ENCODE assay signal across 37 cellular contexts in the genomic region with DNA sequence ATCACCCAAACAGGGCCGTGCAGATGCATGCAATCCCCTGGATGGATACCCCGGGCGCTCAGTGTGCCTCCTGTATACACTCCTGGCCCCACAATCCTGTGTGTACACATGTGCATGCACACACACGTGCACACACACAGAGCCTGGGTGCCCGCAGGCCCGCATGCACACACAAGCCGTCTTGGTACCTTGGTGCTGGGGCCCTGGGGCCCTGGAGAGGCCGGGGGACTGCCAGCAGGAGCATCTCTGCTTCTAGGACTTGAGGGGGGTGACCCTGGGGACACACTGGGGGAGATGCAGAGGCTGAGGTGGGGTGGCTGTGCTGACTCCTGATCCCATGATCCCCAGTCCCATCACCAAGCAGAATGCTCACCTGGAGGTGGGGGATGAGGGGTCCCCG. TPM values are rescaled to one million over a fixed set of nuclear protein-coding genes. Genes with fewer than 3 reads are reported as not detected.
"Had no signal": no experiment of that assay in that cellular context is flagged by ENCODE, and none has a peak within 500 bp of the region (broad histone marks: within the 10 kb centered on the region; RNA-seq: fewer than 3 reads in every experiment).

No MANE protein-coding gene starts in this region.

- H3K36me3 ChIP-seq: MG63, SJCRH30, WERI-Rb-1 had no signal

- H3K4me1 ChIP-seq: SJCRH30 had no signal

- ATAC-seq: activated CD8-positive, alpha-beta memory T cell treated with anti-CD3 and anti-CD28 coated beads, Interleukin-2, amount 10 ng/mL, durations not matched to agents 7 days and 5 days; activated naive CD8-positive, alpha-beta T cell treated with anti-CD3 and anti-CD28 coated beads, Interleukin-2, amount 50 U/mL, for 24 hours; Panc1 had no signal

- FAIRE-seq: bronchial epithelial cell had no signal

- H3K4me3 Mint-ChIP-seq: activated CD4-positive, alpha-beta memory T cell treated with anti-CD3 and anti-CD28 coated beads, Interleukin-2, amount 10 ng/mL, durations not matched to agents 7 days and 5 days; activated CD8-positive, alpha-beta memory T cell treated with anti-CD3 and anti-CD28 coated beads, Interleukin-2, amount 10 ng/mL, durations not matched to agents 7 days and 5 days; activated naive CD4-positive, alpha-beta T cell treated with anti-CD3 and anti-CD28 coated beads, Interleukin-2, amount 10 ng/mL, durations not matched to agents 7 days and 5 days; activated naive CD8-positive, alpha-beta T cell; activated naive CD8-positive, alpha-beta T cell treated with anti-CD3 and anti-CD28 coated beads, Interleukin-2, amount 50 U/mL, for 24 hours; brain had no signal

- DNase-seq: activated CD4-positive, alpha-beta memory T cell treated with anti-CD3 and anti-CD28 coated beads, Interleukin-2, amount 10 ng/mL, durations not matched to agents 7 days and 5 days; activated CD4-positive, alpha-beta T cell treated with anti-CD3 and anti-CD28 coated beads for 1 hour; activated CD4-positive, alpha-beta T cell treated with anti-CD3 and anti-CD28 coated beads, Interleukin-2, amount 50 U/mL, for 1 hour; activated CD4-positive, CD25-positive, alpha-beta regulatory T cell; activated CD8-positive, alpha-beta memory T cell treated with anti-CD3 and anti-CD28 coated beads for 24 hours; activated CD8-positive, alpha-beta memory T cell treated with anti-CD3 and anti-CD28 coated beads, Interleukin-2, amount 10 ng/mL, durations not matched to agents 7 days and 5 days; activated CD8-positive, alpha-beta memory T cell treated with anti-CD3 and anti-CD28 coated beads, Interleukin-2, amount 50 U/mL, for 48 hours; activated effector memory CD4-positive, alpha-beta T cell treated with Interleukin-2 at 50 U/mL for 16 hours; activated naive CD4-positive, alpha-beta T cell treated with anti-CD3 and anti-CD28 coated beads, Interleukin-2, amount 10 ng/mL, durations not matched to agents 7 days and 5 days; activated naive CD8-positive, alpha-beta T cell treated with anti-CD3 and anti-CD28 coated beads, Interleukin-2, amount 50 U/mL, for 24 hours; activated T-cell treated with anti-CD3 and anti-CD28 coated beads, Interleukin-2, amount 50 U/mL, for 48 hours; anterior cingulate cortex; central memory CD4-positive, alpha-beta T cell; Kasumi-1; KG1; MG63; NCI-H1048; NCI-H1105 treated with DMSO at 0.1 percent for 48 hours; NCI-H1436; NCI-H1694; NCI-H1930; NCI-H2081 treated with DMSO at 0.1 percent for 48 hours; NCI-H226; NCI-H446 treated with DMSO at 0.1 percent for 48 hours; NCI-H524; NCI-H69; SHP77; SJCRH30; T1000; WERI-Rb-1 had no signal

- H3K27ac ChIP-seq: SJCRH30, SK-N-MC, WERI-Rb-1 had no signal

- H3K9me3 ChIP-seq: MG63, SJCRH30 had no signal

- H3K4me1 Mint-ChIP-seq: activated CD4-positive, alpha-beta memory T cell treated with anti-CD3 and anti-CD28 coated beads, Interleukin-2, amount 10 ng/mL, durations not matched to agents 7 days and 5 days; activated CD8-positive, alpha-beta memory T cell treated with anti-CD3 and anti-CD28 coated beads, Interleukin-2, amount 10 ng/mL, durations not matched to agents 7 days and 5 days; activated naive CD4-positive, alpha-beta T cell treated with anti-CD3 and anti-CD28 coated beads, Interleukin-2, amount 10 ng/mL, durations not matched to agents 7 days and 5 days; activated naive CD8-positive, alpha-beta T cell treated with anti-CD3 and anti-CD28 coated beads, Interleukin-2, amount 50 U/mL, for 24 hours; brain had no signal

- H3K27me3 ChIP-seq: MG63, SJCRH30 had no signal

- H3K4me3 ChIP-seq: MG63, SJCRH30, SK-N-MC had no signal

- H3K9me3 Mint-ChIP-seq: activated CD4-positive, alpha-beta memory T cell treated with anti-CD3 and anti-CD28 coated beads, Interleukin-2, amount 10 ng/mL, durations not matched to agents 7 days and 5 days; activated naive CD4-positive, alpha-beta T cell treated with anti-CD3 and anti-CD28 coated beads, Interleukin-2, amount 10 ng/mL, durations not matched to agents 7 days and 5 days; activated naive CD8-positive, alpha-beta T cell treated with anti-CD3 and anti-CD28 coated beads, Interleukin-2, amount 50 U/mL, for 24 hours had no signal

- H3K27ac Mint-ChIP-seq: activated CD4-positive, alpha-beta memory T cell treated with anti-CD3 and anti-CD28 coated beads, Interleukin-2, amount 10 ng/mL, durations not matched to agents 7 days and 5 days; activated CD8-positive, alpha-beta memory T cell treated with anti-CD3 and anti-CD28 coated beads, Interleukin-2, amount 10 ng/mL, durations not matched to agents 7 days and 5 days; activated naive CD4-positive, alpha-beta T cell treated with anti-CD3 and anti-CD28 coated beads, Interleukin-2, amount 10 ng/mL, durations not matched to agents 7 days and 5 days; activated naive CD8-positive, alpha-beta T cell; activated naive CD8-positive, alpha-beta T cell treated with anti-CD3 and anti-CD28 coated beads, Interleukin-2, amount 50 U/mL, for 24 hours; brain had no signal

- H3K36me3 Mint-ChIP-seq: activated CD8-positive, alpha-beta memory T cell treated with anti-CD3 and anti-CD28 coated beads, Interleukin-2, amount 10 ng/mL, durations not matched to agents 7 days and 5 days; activated naive CD4-positive, alpha-beta T cell treated with anti-CD3 and anti-CD28 coated beads, Interleukin-2, amount 10 ng/mL, durations not matched to agents 7 days and 5 days; activated naive CD8-positive, alpha-beta T cell; brain had no signal

RNA-seq across cellular contexts. Expression of gene RGL3, which starts 19.4 kb away (rescaled TPM):
- total RNA-seq: activated CD4-positive, alpha-beta memory T cell treated with anti-CD3 and anti-CD28 coated beads, Interleukin-2, amount 10 ng/mL, durations not matched to agents 7 days and 5 days; activated CD8-positive, alpha-beta memory T cell treated with anti-CD3 and anti-CD28 coated beads, Interleukin-2, amount 10 ng/mL, durations not matched to agents 7 days and 5 days; SJCRH30; T-helper 1 cell treated with Interleukin-12 subunit alpha and Interleukin-12 subunit beta and Interleukin-4 antibody, amounts not matched to agents 30 ng/mL and 1 ng/mL, for 36 hours; T-helper 2 cell treated with Interferon-gamma antibody and Interleukin-4, amounts not matched to agents 100 ng/mL and 5 ng/mL, for 36 hours had no signal

RNA-seq across cellular contexts. Expression of gene ODAD3, which starts 35.3 kb away (rescaled TPM):
- total RNA-seq: activated CD4-positive, alpha-beta memory T cell treated with anti-CD3 and anti-CD28 coated beads, Interleukin-2, amount 10 ng/mL, durations not matched to agents 7 days and 5 days; bronchial epithelial cell; T-helper 1 cell treated with Interleukin-12 subunit alpha and Interleukin-12 subunit beta and Interleukin-4 antibody, amounts not matched to agents 30 ng/mL and 1 ng/mL, for 36 hours; T-helper 2 cell treated with Interferon-gamma antibody and Interleukin-4, amounts not matched to agents 100 ng/mL and 5 ng/mL, for 36 hours had no signal
